Comparison of ENCODE assay signal across 26 cellular contexts in genomic region chr11:117070016-117070415, GRCh38. TPM values are rescaled to one million over a fixed set of nuclear protein-coding genes. Genes with fewer than 3 reads are reported as not detected.
DNase-seq lines count a peak whose midpoint lies in the region; ATAC-seq and TF ChIP-seq lines count a peak whose summit lies in the region.
"Had no signal": no experiment of that assay in that cellular context is flagged by ENCODE, and none has a peak within 500 bp of the region (broad histone marks: within the 10 kb centered on the region; RNA-seq: fewer than 3 reads in every experiment).

No MANE protein-coding gene starts in this region.

- H3K36me3 ChIP-seq in breast epithelium (no peaks in the 10 kb centered on the region), WERI-Rb-1 (no peaks in the 10 kb centered on the region)
- H3K36me3 ChIP-seq: brain microvascular endothelial cell, esophagus muscularis mucosa, heart right ventricle, thyroid gland had no signal

- DNase-seq in breast epithelium (ENCODE audit: low spot score in 2 of 2) (no peak), MCF 10A (ENCODE audit: unreplicated experiment) (no peak), WERI-Rb-1 (peak; percentile 39), fibroblast of mammary gland (ENCODE audit: low read depth) (peak; percentile 31), type B pancreatic cell (ENCODE audit: extremely low spot score, unreplicated experiment) (no peak), globus pallidus (ENCODE audit: low spot score) (no peak), Right ventricle myocardium superior (no peak)
- DNase-seq in stimulated activated CD4-positive, alpha-beta T cell treated with anti-CD3 and anti-CD28 coated beads, Interleukin-4, amount 100 ng/mL, for 24 hours, result no peak
- DNase-seq: activated CD4-positive, CD25-positive, alpha-beta regulatory T cell; activated CD8-positive, alpha-beta memory T cell treated with anti-CD3 and anti-CD28 coated beads for 24 hours; activated naive CD8-positive, alpha-beta T cell treated with anti-CD3 and anti-CD28 coated beads for 36 hours; activated T-cell treated with anti-CD3 and anti-CD28 coated beads, Interleukin-2, amount 50 U/mL, for 72 hours; brain microvascular endothelial cell; DMS 273 treated with DMSO at 0.1 percent for 48 hours; GF-D8; heart right ventricle; NCI-H1694 treated with DMSO at 0.1 percent for 48 hours; NCI-H446 treated with DMSO at 0.1 percent for 48 hours; nephron progenitor cell; psoas muscle; T-cell; thyroid gland had no signal

- H3K4me1 Mint-ChIP-seq in MCF 10A (ENCODE audit: insufficient read depth, unreplicated experiment) (peaks cover 26% of the 10 kb centered on the region), type B pancreatic cell (ENCODE audit: unreplicated experiment) (peaks cover 23% of the 10 kb centered on the region)

- peaks cover 0 to 25% of the 10 kb centered on the region in 2 donors for H3K4me1 ChIP-seq in breast epithelium

- no peaks in the 10 kb centered on the region for H3K27me3 ChIP-seq in breast epithelium
- no peaks in the 10 kb centered on the region for H3K27me3 ChIP-seq in WERI-Rb-1 (ENCODE audit: insufficient read depth, low read depth, severe bottlenecking)
- H3K27me3 ChIP-seq: BLaER1 treated with 17β-estradiol and CSF1 and Interleukin-3, amounts not matched to agents 10 nM and 100 nM; brain microvascular endothelial cell; esophagus muscularis mucosa; heart right ventricle; thyroid gland had no signal

- H3K27ac ChIP-seq in breast epithelium (peak overlapping the region; percentile 21 to 33), WERI-Rb-1 (no peak overlapping the region)
- H3K27ac ChIP-seq: brain microvascular endothelial cell, heart right ventricle had no signal

- CTCF ChIA-PET in MCF 10A (lab: Yijun Ruan, JAX), result interaction anchor here (0.9 kb wide), 1 partner anchor 36 kb away, joined by 3 read pairs; no protein-coding TSS in a partner anchor

- peaks cover 6% of the 10 kb centered on the region for H3K36me3 Mint-ChIP-seq in MCF 10A (ENCODE audit: insufficient read depth, unreplicated experiment)
- peaks cover under 1% of the 10 kb centered on the region for H3K36me3 Mint-ChIP-seq in type B pancreatic cell

- H3K4me3 ChIP-seq in breast epithelium (no peak overlapping the region), WERI-Rb-1 (ENCODE audit: low read depth, low read length) (no peak overlapping the region), fibroblast of mammary gland (ENCODE audit: control insufficient read depth, low read depth, low read length) (no peak overlapping the region)
- H3K4me3 ChIP-seq: BLaER1 treated with 17β-estradiol and CSF1 and Interleukin-3, amounts not matched to agents 10 nM and 100 nM; esophagus muscularis mucosa; GM12878; heart right ventricle; psoas muscle; thyroid gland had no signal

- TF ChIP-seq CTCF in breast epithelium (IDR thresholded peaks at IDR 0.05) (no peak), MCF 10A (IDR thresholded peaks at IDR 0.05; ENCODE audit: unreplicated experiment) (no peak), WERI-Rb-1 (IDR thresholded peaks at IDR 0.05; ENCODE audit: low read depth, low read length) (no peak), fibroblast of mammary gland (conservative IDR thresholded peaks at IDR 0.05; ENCODE audit: control insufficient read depth, insufficient read depth, low read depth, low read length) (no peak), type B pancreatic cell (conservative IDR thresholded peaks at IDR 0.05) (no peak)

- H3K27me3 Mint-ChIP-seq in MCF 10A (ENCODE audit: insufficient read depth, unreplicated experiment) (no peaks in the 10 kb centered on the region), type B pancreatic cell (no peaks in the 10 kb centered on the region)
- H3K27me3 Mint-ChIP-seq: activated naive CD8-positive, alpha-beta T cell treated with anti-CD3 and anti-CD28 coated beads for 36 hours; T-cell had no signal

- ATAC-seq in Right ventricle myocardium superior (ENCODE audit: poor library complexity), result no peak
- ATAC-seq: activated T-cell treated with anti-CD3 and anti-CD28 coated beads, Interleukin-2, amount 50 U/mL, for 72 hours; GM12878; heart right ventricle; Right ventricle myocardium inferior; T-cell had no signal

- no peak for TF ChIP-seq POLR2A in breast epithelium (IDR thresholded peaks at IDR 0.05)

- H3K9me3 ChIP-seq in breast epithelium (no peaks in the 10 kb centered on the region), WERI-Rb-1 (ENCODE audit: severe bottlenecking) (no peaks in the 10 kb centered on the region)
- H3K9me3 ChIP-seq: BLaER1 treated with 17β-estradiol and CSF1 and Interleukin-3, amounts not matched to agents 10 nM and 100 nM; esophagus muscularis mucosa; heart right ventricle; psoas muscle; thyroid gland had no signal

- no peak overlapping the region for H3K27ac Mint-ChIP-seq in MCF 10A (ENCODE audit: low read depth, unreplicated experiment)
- H3K27ac Mint-ChIP-seq in type B pancreatic cell, result peak overlapping the region; percentile 18
- H3K27ac Mint-ChIP-seq: activated naive CD8-positive, alpha-beta T cell treated with anti-CD3 and anti-CD28 coated beads for 36 hours; activated T-cell treated with anti-CD3 and anti-CD28 coated beads, Interleukin-2, amount 50 U/mL, for 72 hours had no signal

- no peak overlapping the region for H3K4me3 Mint-ChIP-seq in MCF 10A (ENCODE audit: unreplicated experiment)
- no peak overlapping the region for H3K4me3 Mint-ChIP-seq in type B pancreatic cell
- H3K4me3 Mint-ChIP-seq: activated naive CD8-positive, alpha-beta T cell treated with anti-CD3 and anti-CD28 coated beads for 36 hours; activated T-cell treated with anti-CD3 and anti-CD28 coated beads, Interleukin-2, amount 50 U/mL, for 72 hours; nephron progenitor cell; T-cell had no signal

- H3K9me3 Mint-ChIP-seq in MCF 10A (ENCODE audit: unreplicated experiment) (no peaks in the 10 kb centered on the region), type B pancreatic cell (no peaks in the 10 kb centered on the region)
- H3K9me3 Mint-ChIP-seq: activated naive CD8-positive, alpha-beta T cell treated with anti-CD3 and anti-CD28 coated beads for 36 hours; activated T-cell treated with anti-CD3 and anti-CD28 coated beads, Interleukin-2, amount 50 U/mL, for 72 hours; nephron progenitor cell; T-cell had no signal

- POLR2A ChIA-PET in MCF 10A (lab: Yijun Ruan, JAX), result interaction anchor here (0.6 to 1.2 kb wide), 2 partner anchors 8 to 17 kb away, joined by 3 to 4 read pairs; no protein-coding TSS in a partner anchor

- intact Hi-C loops in breast epithelium (cut with DNase I; ENCODE audit: low total_unique reads), result no loop called here
- intact Hi-C loops in MCF 10A (cut with micrococcal nuclease), result no loop called here
- intact Hi-C loops in Right ventricle myocardium superior (cut with DNase I), result no loop called here

- BruUV-seq in MCF 10A (replicated peaks; lab: Mats Ljungman, UMichigan), result no TSS peak

RNA-seq across cellular contexts. Expression of gene SIK3, which starts 28.2 kb away (rescaled TPM):
- total RNA-seq in breast epithelium, result 100 to 1,000 TPM in 1 of 3 donors, 10 to 100 TPM in 2; 26.9 to 110 (median 57.0) TPM
- total RNA-seq in MCF 10A (2022), result 33.3 and 36.5 TPM in 2 replicates
- 39.0 and 39.9 TPM in 2 replicates for total RNA-seq in type B pancreatic cell (ENCODE audit: low replicate concordance)
- total RNA-seq in Right ventricle myocardium superior, result 30.6 TPM

Comparison
In these comparisons a context has a peak if more than half of its experiments do, and no peak if none do; other contexts are left out.
1. DNase-seq: peak in WERI-Rb-1 (single experiment) and fibroblast of mammary gland (single experiment); none in breast epithelium (0 of 2), MCF 10A (single experiment), type B pancreatic cell (single experiment), globus pallidus (single experiment), stimulated activated CD4-positive, alpha-beta T cell treated with anti-CD3 and anti-CD28 coated beads, Interleukin-4, amount 100 ng/mL, for 24 hours (single experiment) and Right ventricle myocardium superior (single experiment).